In genomic region chr4:6308890-6309643, GRCh38 we compare ENCODE assay signal across 1 cellular context.
TF ChIP-seq lines count a peak whose summit lies in the region.

No MANE protein-coding gene starts in this region.

TF ChIP-seq in HepG2, 621 proteins besides CTCF, POLR2A, EP300 and RAD21 (continued from another document and continues in another):
- TF ChIP-seq, protein P1, sequence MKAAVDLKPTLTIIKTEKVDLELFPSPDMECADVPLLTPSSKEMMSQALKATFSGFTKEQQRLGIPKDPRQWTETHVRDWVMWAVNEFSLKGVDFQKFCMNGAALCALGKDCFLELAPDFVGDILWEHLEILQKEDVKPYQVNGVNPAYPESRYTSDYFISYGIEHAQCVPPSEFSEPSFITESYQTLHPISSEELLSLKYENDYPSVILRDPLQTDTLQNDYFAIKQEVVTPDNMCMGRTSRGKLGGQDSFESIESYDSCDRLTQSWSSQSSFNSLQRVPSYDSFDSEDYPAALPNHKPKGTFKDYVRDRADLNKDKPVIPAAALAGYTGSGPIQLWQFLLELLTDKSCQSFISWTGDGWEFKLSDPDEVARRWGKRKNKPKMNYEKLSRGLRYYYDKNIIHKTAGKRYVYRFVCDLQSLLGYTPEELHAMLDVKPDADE (CRISPR knock-in tag; IDR thresholded peaks at IDR 0.05) = peak; percentile 42; the same call in 1 of the 2 replicates
- TF ChIP-seq NFIB (CRISPR knock-in tag; IDR thresholded peaks at IDR 0.05; ENCODE audit: borderline replicate concordance) (no peak), ZNF30 (CRISPR knock-in tag; IDR thresholded peaks at IDR 0.05) (no peak), FLYWCH1 (CRISPR knock-in tag; IDR thresholded peaks at IDR 0.05) (no peak), ZNF747 (CRISPR knock-in tag; IDR thresholded peaks at IDR 0.05; ENCODE audit: borderline replicate concordance) (peak; percentile 75; the same call in 1 of the 2 replicates), ZNF331 (CRISPR knock-in tag; IDR thresholded peaks at IDR 0.05) (no peak), HOXD1 (CRISPR knock-in tag; IDR thresholded peaks at IDR 0.05) (no peak), ESRRA (CRISPR knock-in tag; IDR thresholded peaks at IDR 0.05; ENCODE audit: low read depth) (0 out of 2 replicates have a peak, but pooled peaks have one; percentile 49), FOXO1 (CRISPR knock-in tag; IDR thresholded peaks at IDR 0.05) (peak; percentile 9; the same call in 1 of the 2 replicates), SRF (IDR thresholded peaks at IDR 0.05; ENCODE audit: low read depth, low read length) (no peak), ZNF280B (CRISPR knock-in tag; IDR thresholded peaks at IDR 0.05; ENCODE audit: borderline replicate concordance) (no peak), ZNF724P (CRISPR knock-in tag; IDR thresholded peaks at IDR 0.05; ENCODE audit: borderline replicate concordance) (no peak), BCL3 (CRISPR knock-in tag; IDR thresholded peaks at IDR 0.05) (peak; percentile 79), SNAI1 (CRISPR knock-in tag; IDR thresholded peaks at IDR 0.05; ENCODE audit: borderline replicate concordance) (no peak), ZNF124 (CRISPR knock-in tag; IDR thresholded peaks at IDR 0.05) (no peak), HES4 (CRISPR knock-in tag; IDR thresholded peaks at IDR 0.05; ENCODE audit: borderline replicate concordance) (peak; percentile 46; the same call in 1 of the 2 replicates), DR1 (CRISPR knock-in tag; IDR thresholded peaks at IDR 0.05) (no peak), SOX6 (IDR thresholded peaks at IDR 0.05) (no peak), SOX6 (CRISPR knock-in tag; IDR thresholded peaks at IDR 0.05) (0 out of 2 replicates have a peak, but pooled peaks have one; percentile 48), ZSCAN29 (CRISPR knock-in tag; conservative IDR thresholded peaks at IDR 0.05) (peak; percentile 33; the same call in 1 of the 2 replicates), ZNF431 (CRISPR knock-in tag; IDR thresholded peaks at IDR 0.05; ENCODE audit: borderline replicate concordance, low read depth) (peak; percentile 54; the same call in 1 of the 2 replicates), ZNF644 (CRISPR knock-in tag; IDR thresholded peaks at IDR 0.05; ENCODE audit: low read depth) (no peak), ZNF674 (CRISPR knock-in tag; IDR thresholded peaks at IDR 0.05; ENCODE audit: low read depth) (no peak), ZNF546 (CRISPR knock-in tag; conservative IDR thresholded peaks at IDR 0.05) (no peak; the same call in 1 of the 2 replicates), HMG20A (CRISPR knock-in tag; IDR thresholded peaks at IDR 0.05; ENCODE audit: borderline replicate concordance) (no peak), ELF1 (CRISPR knock-in tag; IDR thresholded peaks at IDR 0.05) (no peak), ZBTB42 (CRISPR knock-in tag; IDR thresholded peaks at IDR 0.05) (no peak; the same call in 1 of the 2 replicates), GLI4 (CRISPR knock-in tag; IDR thresholded peaks at IDR 0.05; ENCODE audit: borderline replicate concordance) (peak; percentile 65; the same call in 1 of the 2 replicates), BATF2 (CRISPR knock-in tag; IDR thresholded peaks at IDR 0.05) (no peak), MXD3 (CRISPR knock-in tag; IDR thresholded peaks at IDR 0.05) (peak; percentile 78; the same call in 1 of the 2 replicates), KAT7 (CRISPR knock-in tag; IDR thresholded peaks at IDR 0.05; ENCODE audit: borderline replicate concordance) (peak; percentile 60; the same call in 1 of the 2 replicates), ZFP90 (CRISPR knock-in tag; IDR thresholded peaks at IDR 0.05; ENCODE audit: borderline replicate concordance) (0 out of 2 replicates have a peak, but pooled peaks have one; percentile 32), ZNF530 (CRISPR knock-in tag; IDR thresholded peaks at IDR 0.05; ENCODE audit: low read depth) (no peak), ARNTL (CRISPR knock-in tag; IDR thresholded peaks at IDR 0.05) (no peak), ZNF44 (CRISPR knock-in tag; IDR thresholded peaks at IDR 0.05) (no peak), ZNF407 (CRISPR knock-in tag; IDR thresholded peaks at IDR 0.05; ENCODE audit: not compliant biosample characterization) (peak; percentile 84), ZNF703 (CRISPR knock-in tag; IDR thresholded peaks at IDR 0.05; ENCODE audit: borderline replicate concordance) (no peak), MTA3 (CRISPR knock-in tag; IDR thresholded peaks at IDR 0.05) (no peak), HIVEP1 (CRISPR knock-in tag; IDR thresholded peaks at IDR 0.05) (0 out of 2 replicates have a peak, but pooled peaks have one; percentile 12), ATF1 (CRISPR knock-in tag; IDR thresholded peaks at IDR 0.05) (no peak)
- TF ChIP-seq, protein P2, sequence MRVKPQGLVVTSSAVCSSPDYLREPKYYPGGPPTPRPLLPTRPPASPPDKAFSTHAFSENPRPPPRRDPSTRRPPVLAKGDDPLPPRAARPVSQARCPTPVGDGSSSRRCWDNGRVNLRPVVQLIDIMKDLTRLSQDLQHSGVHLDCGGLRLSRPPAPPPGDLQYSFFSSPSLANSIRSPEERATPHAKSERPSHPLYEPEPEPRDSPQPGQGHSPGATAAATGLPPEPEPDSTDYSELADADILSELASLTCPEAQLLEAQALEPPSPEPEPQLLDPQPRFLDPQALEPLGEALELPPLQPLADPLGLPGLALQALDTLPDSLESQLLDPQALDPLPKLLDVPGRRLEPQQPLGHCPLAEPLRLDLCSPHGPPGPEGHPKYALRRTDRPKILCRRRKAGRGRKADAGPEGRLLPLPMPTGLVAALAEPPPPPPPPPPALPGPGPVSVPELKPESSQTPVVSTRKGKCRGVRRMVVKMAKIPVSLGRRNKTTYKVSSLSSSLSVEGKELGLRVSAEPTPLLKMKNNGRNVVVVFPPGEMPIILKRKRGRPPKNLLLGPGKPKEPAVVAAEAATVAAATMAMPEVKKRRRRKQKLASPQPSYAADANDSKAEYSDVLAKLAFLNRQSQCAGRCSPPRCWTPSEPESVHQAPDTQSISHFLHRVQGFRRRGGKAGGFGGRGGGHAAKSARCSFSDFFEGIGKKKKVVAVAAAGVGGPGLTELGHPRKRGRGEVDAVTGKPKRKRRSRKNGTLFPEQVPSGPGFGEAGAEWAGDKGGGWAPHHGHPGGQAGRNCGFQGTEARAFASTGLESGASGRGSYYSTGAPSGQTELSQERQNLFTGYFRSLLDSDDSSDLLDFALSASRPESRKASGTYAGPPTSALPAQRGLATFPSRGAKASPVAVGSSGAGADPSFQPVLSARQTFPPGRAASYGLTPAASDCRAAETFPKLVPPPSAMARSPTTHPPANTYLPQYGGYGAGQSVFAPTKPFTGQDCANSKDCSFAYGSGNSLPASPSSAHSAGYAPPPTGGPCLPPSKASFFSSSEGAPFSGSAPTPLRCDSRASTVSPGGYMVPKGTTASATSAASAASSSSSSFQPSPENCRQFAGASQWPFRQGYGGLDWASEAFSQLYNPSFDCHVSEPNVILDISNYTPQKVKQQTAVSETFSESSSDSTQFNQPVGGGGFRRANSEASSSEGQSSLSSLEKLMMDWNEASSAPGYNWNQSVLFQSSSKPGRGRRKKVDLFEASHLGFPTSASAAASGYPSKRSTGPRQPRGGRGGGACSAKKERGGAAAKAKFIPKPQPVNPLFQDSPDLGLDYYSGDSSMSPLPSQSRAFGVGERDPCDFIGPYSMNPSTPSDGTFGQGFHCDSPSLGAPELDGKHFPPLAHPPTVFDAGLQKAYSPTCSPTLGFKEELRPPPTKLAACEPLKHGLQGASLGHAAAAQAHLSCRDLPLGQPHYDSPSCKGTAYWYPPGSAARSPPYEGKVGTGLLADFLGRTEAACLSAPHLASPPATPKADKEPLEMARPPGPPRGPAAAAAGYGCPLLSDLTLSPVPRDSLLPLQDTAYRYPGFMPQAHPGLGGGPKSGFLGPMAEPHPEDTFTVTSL (CRISPR knock-in tag; IDR thresholded peaks at IDR 0.05; ENCODE audit: borderline replicate concordance) = 0 out of 2 replicates have a peak, but pooled peaks have one; percentile 31
- TF ChIP-seq, protein P3, sequence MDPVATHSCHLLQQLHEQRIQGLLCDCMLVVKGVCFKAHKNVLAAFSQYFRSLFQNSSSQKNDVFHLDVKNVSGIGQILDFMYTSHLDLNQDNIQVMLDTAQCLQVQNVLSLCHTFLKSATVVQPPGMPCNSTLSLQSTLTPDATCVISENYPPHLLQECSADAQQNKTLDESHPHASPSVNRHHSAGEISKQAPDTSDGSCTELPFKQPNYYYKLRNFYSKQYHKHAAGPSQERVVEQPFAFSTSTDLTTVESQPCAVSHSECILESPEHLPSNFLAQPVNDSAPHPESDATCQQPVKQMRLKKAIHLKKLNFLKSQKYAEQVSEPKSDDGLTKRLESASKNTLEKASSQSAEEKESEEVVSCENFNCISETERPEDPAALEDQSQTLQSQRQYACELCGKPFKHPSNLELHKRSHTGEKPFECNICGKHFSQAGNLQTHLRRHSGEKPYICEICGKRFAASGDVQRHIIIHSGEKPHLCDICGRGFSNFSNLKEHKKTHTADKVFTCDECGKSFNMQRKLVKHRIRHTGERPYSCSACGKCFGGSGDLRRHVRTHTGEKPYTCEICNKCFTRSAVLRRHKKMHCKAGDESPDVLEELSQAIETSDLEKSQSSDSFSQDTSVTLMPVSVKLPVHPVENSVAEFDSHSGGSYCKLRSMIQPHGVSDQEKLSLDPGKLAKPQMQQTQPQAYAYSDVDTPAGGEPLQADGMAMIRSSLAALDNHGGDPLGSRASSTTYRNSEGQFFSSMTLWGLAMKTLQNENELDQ (CRISPR knock-in tag; IDR thresholded peaks at IDR 0.05; ENCODE audit: borderline replicate concordance) = no peak
